ENCODE assay signal across 12 cellular contexts in the genomic region with DNA sequence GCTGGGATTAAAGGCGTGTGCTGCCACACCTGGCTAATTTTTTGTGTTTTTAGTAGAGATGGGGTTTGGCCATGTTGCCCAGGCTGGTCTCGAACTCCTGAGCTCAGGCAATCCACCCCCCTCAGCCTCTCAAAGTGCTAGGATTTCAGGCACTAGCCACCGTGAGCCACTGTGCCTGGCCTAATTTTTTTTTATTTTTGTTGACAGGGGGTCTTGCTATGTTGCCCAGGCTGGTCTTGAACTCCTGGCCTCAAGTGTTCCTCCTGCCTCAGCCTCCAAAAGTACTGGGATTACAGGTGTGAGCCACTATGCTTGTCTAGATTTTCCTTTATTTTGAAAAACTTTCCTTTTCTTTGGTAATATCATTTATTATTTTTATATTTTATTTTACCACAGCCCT. TPM values are rescaled to one million over a fixed set of nuclear protein-coding genes. Genes with fewer than 3 reads are reported as not detected.
DNase-seq lines count a peak whose midpoint lies in the region; ATAC-seq, FAIRE-seq and TF ChIP-seq lines count a peak whose summit lies in the region.
"Not testable (repeated sequence)": the region's sequence is repeated elsewhere in the genome, so short reads cannot be mapped to it uniquely, and the experiment has no call there.
"Had no signal": no experiment of that assay in that cellular context is flagged by ENCODE, and none has a peak within 500 bp of the region (broad histone marks: within the 10 kb centered on the region; RNA-seq: fewer than 3 reads in every experiment).

No MANE protein-coding gene starts in this region.

- FAIRE-seq in H1 (lab: Jason Lieb, UNC) = not testable (repeated sequence)

- H2BK5ac ChIP-seq in IMR-90 (ENCODE audit: low read depth, low read length, poor library complexity, severe bottlenecking); H1 (ENCODE audit: low read depth, low read length): not testable (repeated sequence)
- peak overlapping the region; percentile 35 for H2BK5ac ChIP-seq in mesenchymal stem cell (ENCODE audit: low read depth, low read length, poor library complexity, severe bottlenecking)

- CTCF ChIA-PET in HCT116 (lab: Charles Lee); IMR-90 (lab: Yijun Ruan, JAX): not testable (repeated sequence)
- CTCF ChIA-PET in WTC11 (lab: Charles Lee) (interaction anchor here (1.4 to 5.7 kb wide), 6 partner anchors 22 to 94 kb away, joined by 4 to 46 read pairs (median 20); a partner anchor contains a TSS), H1 (lab: Charles Lee; ENCODE audit: partially characterized antibody) (interaction anchor here (0.6 to 11.9 kb wide), 9 partner anchors 8 to 96 kb away, joined by 3 to 93 read pairs (median 9); no protein-coding TSS in a partner anchor)

- not testable (repeated sequence) for ATAC-seq in HCT116; IMR-90 (ENCODE audit: low read depth); WTC11; foreskin keratinocyte; upper lobe of right lung

- not testable (repeated sequence) for TF ChIP-seq POLR2A in HCT116 (IDR thresholded peaks at IDR 0.05; ENCODE audit: borderline replicate concordance, extremely low read depth, insufficient read depth, insufficient read length); IMR-90 (IDR thresholded peaks at IDR 0.05; ENCODE audit: low read depth, low read length); H1 (IDR thresholded peaks at IDR 0.05; ENCODE audit: control extremely low read depth in 1 of 2, low read depth in 2 of 2, low read length in 2 of 2)

- TF ChIP-seq EP300 in H1 (IDR thresholded peaks at IDR 0.05; ENCODE audit: borderline replicate concordance in 1 of 2, low read depth in 2 of 2, low read length in 2 of 2) = not testable (repeated sequence)

- POLR2A ChIA-PET in HCT116 (lab: Charles Lee); IMR-90 (lab: Charles Lee; ENCODE audit: unreplicated experiment): not testable (repeated sequence)
- POLR2A ChIA-PET in WTC11 (lab: Charles Lee) = interaction anchor here (0.6 to 0.7 kb wide), 2 partner anchors 34 to 89 kb away, joined by 3 to 4 read pairs; a partner anchor contains a TSS
- POLR2A ChIA-PET in H1 (lab: Charles Lee; ENCODE audit: partially characterized antibody) = interaction anchor here (0.7 kb wide), 2 partner anchors 22 to 125 kb away, joined by 3 to 4 read pairs; no protein-coding TSS in a partner anchor

- not testable (repeated sequence) for H3K36me3 Mint-ChIP-seq in WTC11

- RAD21 ChIA-PET in HCT116 (lab: Charles Lee; ENCODE audit: low non-redundant PET in 1 of 2, low total read pairs in 2 of 2, uncharacterized antibody in 2 of 2, unreplicated experiment in 2 of 2) = interaction anchor here in 1 of 2 experiments (0.7 to 1.7 kb wide), 2 partner anchors 94 to 833 kb away, joined by 5 to 6 read pairs; no protein-coding TSS in a partner anchor

- H3K9me2 ChIP-seq in HCT116 (ENCODE audit: insufficient read depth) = not testable (repeated sequence)

- not testable (repeated sequence) for H4K5ac ChIP-seq in IMR-90 (ENCODE audit: low read depth, low read length); H1 (ENCODE audit: insufficient read length, low read depth, low read length)

- not testable (repeated sequence) for H3K27me3 Mint-ChIP-seq in WTC11 (ENCODE audit: low read depth)

- not testable (repeated sequence) for H4K8ac ChIP-seq in IMR-90 (ENCODE audit: low read depth in 2 of 2, low read length in 2 of 2); H1 (ENCODE audit: extremely low read depth, insufficient read depth, low read length); mesenchymal stem cell (ENCODE audit: low read length)

- not testable (repeated sequence) for DNase-seq in HCT116 (ENCODE audit: low read depth, low spot score); IMR-90; WTC11 (ENCODE audit: low spot score); H1 (ENCODE audit: low read depth in 1 of 2, low spot score in 2 of 2); foreskin keratinocyte; mesenchymal stem cell
- peak; percentile 12 for DNase-seq in upper lobe of right lung

- peaks cover 13% of the 10 kb centered on the region for H3K9me1 ChIP-seq in IMR-90 (ENCODE audit: insufficient read depth, low read length)

- H3K23me2 ChIP-seq in H1 (ENCODE audit: low read depth, low read length) = not testable (repeated sequence)

- not testable (repeated sequence) for H3K23ac ChIP-seq in IMR-90 (ENCODE audit: low read depth, low read length); H1 (ENCODE audit: insufficient read length); mesenchymal stem cell (ENCODE audit: low read length in 2 of 2)

- H3K4me2 ChIP-seq in HCT116 (ENCODE audit: low read length) = peak overlapping the region; percentile 41
- not testable (repeated sequence) for H3K4me2 ChIP-seq in IMR-90 (ENCODE audit: low read depth, low read length); H1 (ENCODE audit: insufficient read depth in 1 of 2, low read depth in 2 of 2, low read length in 2 of 2); mesenchymal stem cell (ENCODE audit: low read length, poor library complexity, severe bottlenecking)

- peak overlapping the region; percentile 58 for H3K27ac ChIP-seq in HCT116 (ENCODE audit: low read depth, low read length)
- H3K27ac ChIP-seq in IMR-90 (ENCODE audit: insufficient read depth, low read length); H1 (ENCODE audit: low read depth, low read length); upper lobe of right lung: not testable (repeated sequence)
- peak overlapping the region; percentile 68 for H3K27ac ChIP-seq in foreskin keratinocyte
- H3K27ac ChIP-seq in mesenchymal stem cell (ENCODE audit: low read length, poor library complexity, severe bottlenecking) = peak overlapping the region; percentile 44

- H2AK5ac ChIP-seq in IMR-90 (ENCODE audit: low read depth, low read length) (peak overlapping the region; percentile 52; the same call in 1 of the 2 replicates), mesenchymal stem cell (ENCODE audit: low read length, severe bottlenecking) (peak overlapping the region; percentile 54)
- not testable (repeated sequence) for H2AK5ac ChIP-seq in H1 (ENCODE audit: low read depth, low read length)

- not testable (repeated sequence) for H3K27ac Mint-ChIP-seq in WTC11

- WGBS in IMR-90 (ENCODE audit: extremely low coverage in 2 of 2, insufficient read length in 1 of 2), 2 experiments = no CpG with 5 or more reads among the region's 3 CpGs
- 76% methylated on average over 3 of the region's 3 CpGs; no CpG with 5 or more reads in 1 of the 2 experiments for WGBS in H1 (ENCODE audit: extremely low coverage in 1 of 2, insufficient coverage in 1 of 2, insufficient read length in 1 of 2, insufficient replicate concordance in 2 of 2, low coverage in 1 of 2, low lambda C conversion rate in 2 of 2, missing lambda C conversion rate in 1 of 2), 2 experiments
- WGBS in mesenchymal stem cell = 92% methylated on average over 2 of the region's 3 CpGs

- H3K36me3 ChIP-seq in HCT116 (ENCODE audit: control insufficient read depth in 1 of 2, insufficient read depth in 2 of 2, low read length in 2 of 2); IMR-90 (ENCODE audit: control insufficient read depth, insufficient read depth, low read length); H1 (ENCODE audit: control insufficient read depth in 2 of 4, insufficient read depth in 4 of 4, low read length in 3 of 4); mesenchymal stem cell (ENCODE audit: control insufficient read depth in 1 of 2, insufficient read depth in 2 of 2, low read depth in 1 of 2, low read length in 2 of 2); upper lobe of right lung: not testable (repeated sequence)

- H2BK120ac ChIP-seq in IMR-90 (ENCODE audit: low read depth, low read length); H1 (replicated peaks; ENCODE audit: low read depth, low read length); mesenchymal stem cell (ENCODE audit: low read depth, low read length): not testable (repeated sequence)

- H4K20me1 ChIP-seq in HCT116 (ENCODE audit: insufficient read depth); IMR-90 (ENCODE audit: insufficient read depth, low read length); H1 (replicated peaks in 1 of 2; ENCODE audit: control insufficient read depth in 1 of 2, insufficient read depth in 2 of 2, low read length in 2 of 2): not testable (repeated sequence)

- H3K4me3 ChIP-seq in HCT116 (replicated peaks in 1 of 2; ENCODE audit: low read depth in 1 of 2, low read length in 2 of 2); IMR-90 (ENCODE audit: insufficient read depth, low read depth, low read length); H1 (ENCODE audit: extremely low read depth in 1 of 4, insufficient read depth in 2 of 4, low read depth in 3 of 4, low read length in 4 of 4); mesenchymal stem cell (ENCODE audit: insufficient read depth in 1 of 2, low read depth in 1 of 2, low read length in 2 of 2); upper lobe of right lung: not testable (repeated sequence)

- H3K9ac ChIP-seq in HCT116 (ENCODE audit: low read length) = peak overlapping the region; percentile 22; the same call in 1 of the 2 replicates
- not testable (repeated sequence) for H3K9ac ChIP-seq in IMR-90 (ENCODE audit: low read depth, low read length); H1 (replicated peaks in 1 of 4; ENCODE audit: extremely low read depth in 1 of 4, low read depth in 3 of 4, low read length in 3 of 4); mesenchymal stem cell (ENCODE audit: low read length)

- not testable (repeated sequence) for H3K9me3 Mint-ChIP-seq in WTC11

- not testable (repeated sequence) for H2BK20ac ChIP-seq in IMR-90 (ENCODE audit: low read depth, low read length)
- 0 out of 2 replicates have a peak overlapping the region, but pooled peaks have one; percentile 9 for H2BK20ac ChIP-seq in H1 (ENCODE audit: low read length)

- not testable (repeated sequence) for H3K56ac ChIP-seq in IMR-90 (ENCODE audit: extremely low read depth, insufficient read depth, low read length); H1 (replicated peaks; ENCODE audit: insufficient read length, low read depth, low read length)

- H3K4me1 ChIP-seq in HCT116 (ENCODE audit: control insufficient read depth in 1 of 2, insufficient read depth in 2 of 2, low read length in 2 of 2) (peaks cover 35 to 47% of the 10 kb centered on the region in 2 experiments), mesenchymal stem cell (ENCODE audit: control insufficient read depth, insufficient read depth, low read depth, low read length) (peaks cover 18% of the 10 kb centered on the region)
- not testable (repeated sequence) for H3K4me1 ChIP-seq in IMR-90 (ENCODE audit: control insufficient read depth, insufficient read depth, low read length); H1 (replicated peaks in 1 of 4; ENCODE audit: control insufficient read depth in 3 of 4, insufficient read depth in 4 of 4, low read length in 3 of 4); foreskin keratinocyte; upper lobe of right lung

- not testable (repeated sequence) for H2AFZ ChIP-seq in HCT116 (ENCODE audit: low read depth, low read length, poor library complexity, severe bottlenecking); IMR-90 (replicated peaks; ENCODE audit: low read length, poor library complexity); H1 (ENCODE audit: low read length); mesenchymal stem cell (ENCODE audit: low read depth, low read length)

- H3K9me3 ChIP-seq in HCT116 (ENCODE audit: control insufficient read depth in 1 of 2, insufficient read depth in 1 of 2, low read depth in 1 of 2, low read length in 2 of 2); IMR-90 (ENCODE audit: control insufficient read depth, insufficient read depth, low read length); H1 (ENCODE audit: insufficient read depth in 2 of 2, low read depth in 1 of 2, low read length in 1 of 2); mesenchymal stem cell (ENCODE audit: control insufficient read depth, low read length); upper lobe of right lung: not testable (repeated sequence)

- BruUV-seq in HCT116 (replicated peaks; lab: Mats Ljungman, UMichigan); IMR-90 (replicated peaks; lab: Mats Ljungman, UMichigan): not testable (repeated sequence)

- not testable (repeated sequence) for H3K27me3 ChIP-seq in HCT116 (ENCODE audit: insufficient read depth, low read length); IMR-90 (ENCODE audit: control insufficient read depth, insufficient read depth, low read length); H1 (replicated peaks in 1 of 4; ENCODE audit: control insufficient read depth in 3 of 4, extremely low read depth in 1 of 4, insufficient read depth in 3 of 4, low read length in 3 of 4); foreskin keratinocyte; mesenchymal stem cell (ENCODE audit: control insufficient read depth in 1 of 2, insufficient read depth in 1 of 2, low read length in 2 of 2); upper lobe of right lung

- H2BK12ac ChIP-seq in H1 (ENCODE audit: low read depth, low read length) = not testable (repeated sequence)
- H2BK12ac ChIP-seq in mesenchymal stem cell (ENCODE audit: low read length in 2 of 2) = peak overlapping the region in 1 of 2 experiments; percentile 26

- H2AK9ac ChIP-seq in IMR-90 (replicated peaks; ENCODE audit: low read depth, low read length, poor library complexity) = not testable (repeated sequence)

- in situ Hi-C loops in IMR-90 (cut with MboI; ENCODE audit: low sequenced_read_pairs) = not testable (repeated sequence)

- intact Hi-C loops in HCT116 (cut with micrococcal nuclease); IMR-90 (cut with micrococcal nuclease); upper lobe of right lung (cut with DNase I): not testable (repeated sequence)

- H3K79me2 ChIP-seq in HCT116 (ENCODE audit: insufficient read depth, low read length); H1 (ENCODE audit: control insufficient read depth in 1 of 2, insufficient read depth in 2 of 2, low read length in 2 of 2): not testable (repeated sequence)

- not testable (repeated sequence) for H3K4me1 Mint-ChIP-seq in WTC11

- H4K91ac ChIP-seq in IMR-90 (ENCODE audit: insufficient read depth, low read depth, low read length); H1 (replicated peaks; ENCODE audit: insufficient read length, low read length); mesenchymal stem cell (ENCODE audit: low read length): not testable (repeated sequence)

- TF ChIP-seq RAD21 in HCT116 (IDR thresholded peaks at IDR 0.05; ENCODE audit: low read depth); IMR-90 (IDR thresholded peaks at IDR 0.05; ENCODE audit: low read length); H1 (IDR thresholded peaks at IDR 0.05 in 1 of 2, conservative IDR thresholded peaks at IDR 0.05 in 1 of 2; ENCODE audit: low read depth in 2 of 2, low read length in 2 of 2): not testable (repeated sequence)

- not testable (repeated sequence) for H3K79me1 ChIP-seq in IMR-90 (ENCODE audit: low read depth in 1 of 2, low read length in 2 of 2); H1 (ENCODE audit: low read depth, low read length); mesenchymal stem cell (replicated peaks; ENCODE audit: low read length, poor library complexity, severe bottlenecking)

- not testable (repeated sequence) for H2BK15ac ChIP-seq in IMR-90 (ENCODE audit: low read depth, low read length); H1 (ENCODE audit: low read length); mesenchymal stem cell (ENCODE audit: low read depth, poor library complexity, severe bottlenecking)

- H3K4me3 Mint-ChIP-seq in WTC11 = not testable (repeated sequence)

- H3K14ac ChIP-seq in IMR-90 (replicated peaks; ENCODE audit: low read depth, low read length); H1 (ENCODE audit: insufficient read length); mesenchymal stem cell (ENCODE audit: low read length in 2 of 2): not testable (repeated sequence)

- TF ChIP-seq CTCF in HCT116 (IDR thresholded peaks at IDR 0.05 in 2 of 3, conservative IDR thresholded peaks at IDR 0.05 in 1 of 3; ENCODE audit: borderline replicate concordance in 1 of 3, insufficient read depth in 1 of 3, low read depth in 2 of 3, low read length in 2 of 3); IMR-90 (conservative IDR thresholded peaks at IDR 0.05; ENCODE audit: low read depth, low read length); WTC11 (IDR thresholded peaks at IDR 0.05); H1 (IDR thresholded peaks at IDR 0.05; ENCODE audit: control extremely low read depth in 1 of 3, insufficient read depth in 1 of 3, low read depth in 1 of 3, low read length in 3 of 3); foreskin keratinocyte (conservative IDR thresholded peaks at IDR 0.05); upper lobe of right lung (IDR thresholded peaks at IDR 0.05): not testable (repeated sequence)

- not testable (repeated sequence) for H3K4ac ChIP-seq in IMR-90 (ENCODE audit: low read depth, low read length); H1 (replicated peaks; ENCODE audit: insufficient read length, low read depth, low read length); mesenchymal stem cell (ENCODE audit: low read depth in 1 of 2, low read length in 2 of 2)

- dilution Hi-C loops in IMR-90 (cut with HindIII; ENCODE audit: low sequenced_read_pairs, unreplicated experiment) = not testable (repeated sequence)

- not testable (repeated sequence) for H3K18ac ChIP-seq in IMR-90 (ENCODE audit: low read depth, low read length); H1 (ENCODE audit: extremely low read depth, low read length); mesenchymal stem cell (ENCODE audit: low read depth in 1 of 2, low read length in 2 of 2)

RNA-seq across cellular contexts. Expression of a gene that starts 35.5 kb away (rescaled TPM):
- total RNA-seq in HCT116 (2021; ENCODE audit: unreplicated experiment) = 36.0 TPM
- 24.8 and 27.6 TPM in 2 replicates for polyA plus RNA-seq in HCT116 (2012)
- 3.9 and 6.1 TPM in 2 replicates for total RNA-seq in IMR-90 (2012; rRNA removed)
- polyA plus RNA-seq in IMR-90 (2012; rRNA removed) = 10.3 TPM in 2 replicates
- 2.1 and 4.1 TPM in 2 replicates for polyA plus RNA-seq in IMR-90 (2012; cell fraction: cytosol; rRNA removed)
- polyA plus RNA-seq in IMR-90 (2012; cell fraction: nucleus; rRNA removed; ENCODE audit: low replicate concordance) = 109 and 145 TPM in 2 replicates
- total RNA-seq in WTC11 (2021) = 29.9 to 44.1 TPM (median 37.6 TPM) in 3 replicates
- 13.2 and 14.2 TPM in 2 replicates for total RNA-seq in H1 (2021; fragmentation: NEBNext Ultra II Directional; extraction: Animal tissue kit (Norgen Biotek cat#: 25700))
- 21.0 and 36.0 TPM in 2 replicates for polyA plus RNA-seq in H1 (2011; rRNA removed)
- polyA plus RNA-seq in H1 (2011; cell fraction: cytosol; rRNA removed) = 22.6 TPM
- polyA plus RNA-seq in H1 (2011; cell fraction: nucleus; rRNA removed) = 133 TPM
- polyA plus RNA-seq in H1 (2012, experiment 1 of 2) = 12.9 to 21.4 TPM (median 16.6 TPM) in 4 replicates
- 9.4 TPM for polyA plus RNA-seq in H1 (2012, experiment 2 of 2)
- polyA plus RNA-seq in H1 (2013, experiment 1 of 2) = 8.7 TPM
- 7.3 TPM for polyA plus RNA-seq in H1 (2013, experiment 2 of 2)
- polyA minus RNA-seq in H1 (2011; rRNA and poly(A)+ RNA removed) = 43.1 and 49.8 TPM in 2 replicates
- polyA minus RNA-seq in H1 (2011; cell fraction: cytosol; rRNA and poly(A)+ RNA removed) = 21.7 TPM
- polyA minus RNA-seq in H1 (2011; cell fraction: nucleus; rRNA and poly(A)+ RNA removed) = 103 TPM
- 3.4 and 4.6 TPM in 2 replicates for total RNA-seq in foreskin keratinocyte
- polyA plus RNA-seq in foreskin keratinocyte = 2.4 and 2.5 TPM in 2 replicates
- polyA plus RNA-seq in mesenchymal stem cell (2013, experiment 1 of 2) = 3.7 TPM
- 4.4 TPM for polyA plus RNA-seq in mesenchymal stem cell (2013, experiment 2 of 2)
- 52.4 TPM for total RNA-seq in upper lobe of right lung

RNA-seq across cellular contexts. Expression of a gene that starts 35.7 kb away (rescaled TPM):
- total RNA-seq in HCT116 (2021; ENCODE audit: unreplicated experiment) = 1.0 TPM
- 0.82 and 0.96 TPM in 2 replicates for polyA plus RNA-seq in HCT116 (2012)
- total RNA-seq in IMR-90 (2012; rRNA removed) = 0.18 and 0.28 TPM in 2 replicates
- polyA plus RNA-seq in IMR-90 (2012; rRNA removed) = 0.46 and 0.67 TPM in 2 replicates
- polyA plus RNA-seq in IMR-90 (2012; cell fraction: cytosol; rRNA removed) = 0.55 and 0.81 TPM in 2 replicates
- polyA plus RNA-seq in IMR-90 (2012; cell fraction: nucleus; rRNA removed; ENCODE audit: low replicate concordance) = 1.1 and 2.3 TPM in 2 replicates
- total RNA-seq in WTC11 (2021) = 3.0 to 5.7 TPM (median 4.9 TPM) in 3 replicates
- total RNA-seq in H1 (2021; fragmentation: NEBNext Ultra II Directional; extraction: Animal tissue kit (Norgen Biotek cat#: 25700)) = 5.4 and 7.2 TPM in 2 replicates
- 10.0 and 13.9 TPM in 2 replicates for polyA plus RNA-seq in H1 (2011; rRNA removed)
- 5.2 TPM for polyA plus RNA-seq in H1 (2011; cell fraction: cytosol; rRNA removed)
- 14.7 TPM for polyA plus RNA-seq in H1 (2011; cell fraction: nucleus; rRNA removed)
- 2.3 to 7.1 TPM (median 5.9 TPM) in 4 replicates for polyA plus RNA-seq in H1 (2012, experiment 1 of 2)
- 3.2 TPM for polyA plus RNA-seq in H1 (2012, experiment 2 of 2)
- 5.7 TPM for polyA plus RNA-seq in H1 (2013, experiment 1 of 2)
- polyA plus RNA-seq in H1 (2013, experiment 2 of 2) = 5.2 TPM
- polyA minus RNA-seq in H1 (2011; rRNA and poly(A)+ RNA removed) = 0.54 and 1.1 TPM in 2 replicates
- polyA minus RNA-seq in H1 (2011; cell fraction: cytosol; rRNA and poly(A)+ RNA removed) = 5.6 TPM
- 1.5 TPM for polyA minus RNA-seq in H1 (2011; cell fraction: nucleus; rRNA and poly(A)+ RNA removed)
- total RNA-seq in foreskin keratinocyte = 3.1 and 4.0 TPM in 2 replicates
- polyA plus RNA-seq in foreskin keratinocyte = 4.2 and 5.0 TPM in 2 replicates
- polyA plus RNA-seq in mesenchymal stem cell (2013, experiment 1 of 2) = 0.33 TPM
- polyA plus RNA-seq in mesenchymal stem cell (2013, experiment 2 of 2) = 0.30 TPM
- total RNA-seq in upper lobe of right lung = 0.29 TPM
- total RNA-seq: A172, H4, HT1080 had no signal
- polyA plus RNA-seq: CD4-positive, CD25-positive, alpha-beta regulatory T cell; CD8-positive, alpha-beta memory T cell had no signal

RNA-seq across cellular contexts. Expression of a gene that starts 55.6 kb away (rescaled TPM):
- total RNA-seq in HCT116 (2021; ENCODE audit: unreplicated experiment) (26.0 TPM), IMR-90 (2012; rRNA removed) (18.3 and 24.2 TPM in 2 replicates), WTC11 (2021) (4.6 to 6.1 TPM (median 5.7 TPM) in 3 replicates), foreskin keratinocyte (21.1 and 23.8 TPM in 2 replicates), upper lobe of right lung (48.9 TPM)
- 19.6 and 30.2 TPM in 2 replicates for polyA plus RNA-seq in HCT116 (2012)
- polyA plus RNA-seq in IMR-90 (2012; rRNA removed) (25.9 and 29.5 TPM in 2 replicates), H1 (2011; rRNA removed) (1.5 and 2.4 TPM in 2 replicates), foreskin keratinocyte (18.7 and 20.0 TPM in 2 replicates)
- 31.9 and 44.3 TPM in 2 replicates for polyA plus RNA-seq in IMR-90 (2012; cell fraction: cytosol; rRNA removed)
- 60.3 and 64.4 TPM in 2 replicates for polyA plus RNA-seq in IMR-90 (2012; cell fraction: nucleus; rRNA removed; ENCODE audit: low replicate concordance)
- total RNA-seq in H1 (2021; fragmentation: NEBNext Ultra II Directional; extraction: Animal tissue kit (Norgen Biotek cat#: 25700)) = 6.2 and 6.3 TPM in 2 replicates
- 2.9 TPM for polyA plus RNA-seq in H1 (2011; cell fraction: cytosol; rRNA removed)
- 2.1 TPM for polyA plus RNA-seq in H1 (2011; cell fraction: nucleus; rRNA removed)
- polyA plus RNA-seq in H1 (2012, experiment 1 of 2) = 3.3 to 4.4 TPM (median 4.0 TPM) in 4 replicates
- 4.4 TPM for polyA plus RNA-seq in H1 (2012, experiment 2 of 2)
- 4.0 TPM for polyA plus RNA-seq in H1 (2013, experiment 1 of 2)
- polyA plus RNA-seq in H1 (2013, experiment 2 of 2) = 4.0 TPM
- 1.0 and 1.3 TPM in 2 replicates for polyA minus RNA-seq in H1 (2011; rRNA and poly(A)+ RNA removed)
- polyA minus RNA-seq in H1 (2011; cell fraction: cytosol; rRNA and poly(A)+ RNA removed) = 3.1 TPM
- 4.4 TPM for polyA minus RNA-seq in H1 (2011; cell fraction: nucleus; rRNA and poly(A)+ RNA removed)
- polyA plus RNA-seq in mesenchymal stem cell (2013, experiment 1 of 2) = 9.1 TPM
- polyA plus RNA-seq in mesenchymal stem cell (2013, experiment 2 of 2) = 8.8 TPM
